Comparison of ENCODE assay signal across 1 cellular context in genomic region chr2:108786354-108787208, GRCh38.
TF ChIP-seq lines count a peak whose summit lies in the region.

TSS of gene CCDC138 (plus strand) at chr2:108786771. CDS start at chr2:108786823, 52 bp downstream.

TF ChIP-seq in K562, 482 proteins besides CTCF, POLR2A, EP300 and RAD21 (continued from another document and continues in another):
- TF ChIP-seq ZNF511 (CRISPR knock-in tag; IDR thresholded peaks at IDR 0.05): peak; percentile 34; the same call in 1 of the 2 replicates
- peak in 2 of 3 experiments; percentile 49 to 70 for TF ChIP-seq YY1 (IDR thresholded peaks at IDR 0.05; ENCODE audit: borderline replicate concordance in 1 of 3, control insufficient read depth in 1 of 3, extremely low read depth in 1 of 3, insufficient read depth in 3 of 3, insufficient read length in 1 of 3, insufficient replicate concordance in 2 of 3, low read depth in 1 of 3, low read length in 2 of 3)
- no peak for TF ChIP-seq RAD51 (IDR thresholded peaks at IDR 0.05; ENCODE audit: borderline replicate concordance, low read depth)
- peak; percentile 75 for TF ChIP-seq TBP (optimal IDR thresholded peaks at IDR 0.05; ENCODE audit: low read depth, low read length)
- TF ChIP-seq TEAD1 (CRISPR knock-in tag; IDR thresholded peaks at IDR 0.05): peak in 1 of 2 experiments; percentile 69; a peak in 1 of 4 replicates
- no peak; the same call in 1 of the 2 replicates for TF ChIP-seq SMAD4 (CRISPR knock-in tag; conservative IDR thresholded peaks at IDR 0.05)
- TF ChIP-seq EWSR1 (IDR thresholded peaks at IDR 0.05; ENCODE audit: borderline replicate concordance, low read depth, partially characterized antibody): no peak
- TF ChIP-seq POLR2AphosphoS2 (IDR thresholded peaks at IDR 0.05; ENCODE audit: low read length): peak; percentile 90; the same call in 1 of the 2 replicates
- no peak for TF ChIP-seq HIVEP1 (CRISPR knock-in tag; IDR thresholded peaks at IDR 0.05)
- TF ChIP-seq FOXA3 (CRISPR knock-in tag; conservative IDR thresholded peaks at IDR 0.05 in 1 of 2, IDR thresholded peaks at IDR 0.05 in 1 of 2): 0 out of 4 replicates have a peak, but pooled peaks of 1 of the 2 experiments have one; percentile 28
- TF ChIP-seq ZNF41 (CRISPR knock-in tag; conservative IDR thresholded peaks at IDR 0.05): no peak
- TF ChIP-seq MBD1 (CRISPR knock-in tag; IDR thresholded peaks at IDR 0.05): no peak
- peak; percentile 79; the same call in 1 of the 2 replicates for TF ChIP-seq POLR2AphosphoS5 (IDR thresholded peaks at IDR 0.05; ENCODE audit: control insufficient read depth, insufficient read depth, low read depth, low read length)
- peak; percentile 55; the same call in 1 of the 2 replicates for TF ChIP-seq JUND (IDR thresholded peaks at IDR 0.05; ENCODE audit: borderline replicate concordance, low read depth, low read length)
- no peak; the same call in 2 of the 3 replicates for TF ChIP-seq JUND (tag; IDR thresholded peaks at IDR 0.05; ENCODE audit: borderline replicate concordance, low read depth, low read length)
- peak; percentile 72; the same call in 1 of the 2 replicates for TF ChIP-seq THAP12 (CRISPR knock-in tag; IDR thresholded peaks at IDR 0.05)
- TF ChIP-seq TFAP4 (CRISPR knock-in tag; IDR thresholded peaks at IDR 0.05; ENCODE audit: borderline replicate concordance): peak; percentile 69
- TF ChIP-seq FOXP4 (CRISPR knock-in tag; IDR thresholded peaks at IDR 0.05; ENCODE audit: borderline replicate concordance): peak; percentile 59; the same call in 1 of the 2 replicates
- no peak for TF ChIP-seq PRDM10 (IDR thresholded peaks at IDR 0.05; ENCODE audit: partially characterized antibody)
- TF ChIP-seq LCOR (CRISPR knock-in tag; IDR thresholded peaks at IDR 0.05): peak; percentile 53; the same call in 1 of the 2 replicates
- TF ChIP-seq HNRNPL (IDR thresholded peaks at IDR 0.05; ENCODE audit: low read depth, low read length): peak; percentile 35; the same call in 1 of the 2 replicates
- TF ChIP-seq REST (CRISPR knock-in tag; IDR thresholded peaks at IDR 0.05; ENCODE audit: low read depth): peak; percentile 43; the same call in 1 of the 2 replicates
- peak; percentile 77 for TF ChIP-seq SP1 (CRISPR knock-in tag; IDR thresholded peaks at IDR 0.05)
- TF ChIP-seq PRMT5 (CRISPR knock-in tag; IDR thresholded peaks at IDR 0.05): no peak
- peak; percentile 49 for TF ChIP-seq RFX1 (IDR thresholded peaks at IDR 0.05)
- TF ChIP-seq RBM14 (IDR thresholded peaks at IDR 0.05; ENCODE audit: borderline replicate concordance, insufficient read depth, low read depth, low read length): no peak
- TF ChIP-seq ATF1 (CRISPR knock-in tag; IDR thresholded peaks at IDR 0.05): peak; percentile 40; the same call in 1 of the 2 replicates
- TF ChIP-seq ATF1 (tag; IDR thresholded peaks at IDR 0.05): peak; percentile 95
- TF ChIP-seq NONO (IDR thresholded peaks at IDR 0.05; ENCODE audit: low read depth in 2 of 2, low read length in 1 of 2): peak in 1 of 2 experiments; percentile 88; a peak in 2 of 4 replicates
- TF ChIP-seq NR0B1 (IDR thresholded peaks at IDR 0.05; ENCODE audit: partially characterized antibody): no peak
- 0 out of 2 replicates have a peak, but pooled peaks have one; percentile 37 for TF ChIP-seq ETV5 (CRISPR knock-in tag; IDR thresholded peaks at IDR 0.05; ENCODE audit: low read depth)
- TF ChIP-seq ID3 (CRISPR knock-in tag; IDR thresholded peaks at IDR 0.05): no peak
- 0 out of 2 replicates have a peak, but pooled peaks have one; percentile 40 for TF ChIP-seq ID3 (tag; IDR thresholded peaks at IDR 0.05)
- TF ChIP-seq GATAD2A (IDR thresholded peaks at IDR 0.05): 0 out of 2 replicates have a peak, but pooled peaks have one; percentile 19
- TF ChIP-seq TEAD4 (IDR thresholded peaks at IDR 0.05; ENCODE audit: low read length): no peak
- TF ChIP-seq TEAD4 (CRISPR knock-in tag; IDR thresholded peaks at IDR 0.05; ENCODE audit: borderline replicate concordance): no peak
- TF ChIP-seq ZNF263 (CRISPR knock-in tag; IDR thresholded peaks at IDR 0.05; ENCODE audit: borderline replicate concordance): no peak
- no peak for TF ChIP-seq ZNF778 (CRISPR knock-in tag; IDR thresholded peaks at IDR 0.05)
- no peak for TF ChIP-seq ZNF561 (CRISPR knock-in tag; conservative IDR thresholded peaks at IDR 0.05)
- 0 out of 2 replicates have a peak, but pooled peaks have one; percentile 28 for TF ChIP-seq HCFC1 (IDR thresholded peaks at IDR 0.05; ENCODE audit: low read depth, low read length)
- no peak for TF ChIP-seq ZNF785 (CRISPR knock-in tag; IDR thresholded peaks at IDR 0.05)
- TF ChIP-seq SAP30 (IDR thresholded peaks at IDR 0.05; ENCODE audit: borderline replicate concordance, insufficient read depth, low read depth, low read length, poor library complexity, severe bottlenecking): no peak
- TF ChIP-seq DLX4 (CRISPR knock-in tag; IDR thresholded peaks at IDR 0.05): no peak
